Comparison of ENCODE assay signal across 20 cellular contexts in genomic region chr2:135182190-135182589, GRCh38.
"Had no signal": no experiment of that assay in that cellular context is flagged by ENCODE, and none has a peak within 500 bp of the region (broad histone marks: within the 10 kb centered on the region; RNA-seq: fewer than 3 reads in every experiment).

No MANE protein-coding gene starts in this region.

- H3K4me1 Mint-ChIP-seq: central memory CD8-positive, alpha-beta T cell had no signal

- H3K27ac Mint-ChIP-seq: activated naive CD8-positive, alpha-beta T cell; effector memory CD8-positive, alpha-beta T cell had no signal

- H3K27me3 Mint-ChIP-seq: activated naive CD8-positive, alpha-beta T cell; central memory CD8-positive, alpha-beta T cell; effector memory CD8-positive, alpha-beta T cell had no signal

- H3K4me1 ChIP-seq: body of pancreas, parathyroid adenoma, testis, upper lobe of left lung had no signal

- H3K27me3 ChIP-seq: body of pancreas, heart left ventricle, neutrophil, testis, upper lobe of left lung had no signal

- H3K27ac ChIP-seq: body of pancreas, heart left ventricle, neutrophil, parathyroid adenoma, skin epidermis, testis, upper lobe of left lung had no signal

- H3K9me3 ChIP-seq: body of pancreas, neutrophil, testis, upper lobe of left lung had no signal

- H3K9me3 Mint-ChIP-seq: central memory CD8-positive, alpha-beta T cell had no signal

- DNase-seq: activated CD4-positive, alpha-beta T cell treated with anti-CD3 and anti-CD28 coated beads, Interleukin-2, amount 50 U/mL, for 4 hours; activated CD4-positive, CD25-positive, alpha-beta regulatory T cell treated with anti-CD3 and anti-CD28 coated beads, Interleukin-2, amount 50 U/mL, for 72 hours; activated effector memory CD4-positive, alpha-beta T cell treated with Interleukin-2 at 50 U/mL for 16 hours; amniotic stem cell; body of pancreas; cortex of kidney; effector memory CD8-positive, alpha-beta T cell; heart left ventricle; islet precursor cell; stimulated activated CD4-positive, alpha-beta T cell treated with anti-CD3 and anti-CD28 coated beads, Interleukin-4, amount 100 ng/mL, for 24 hours; stimulated activated CD8-positive, alpha-beta memory T cell treated with anti-CD3 and anti-CD28 coated beads, Interleukin-4, amount 100 ng/mL, for 48 hours; stimulated activated naive CD4-positive, alpha-beta T cell treated with Interleukin-2 at 50 U/mL for 16 hours; testis; upper lobe of left lung had no signal

- H3K4me3 ChIP-seq: body of pancreas, heart left ventricle, lung, skin epidermis, testis, upper lobe of left lung had no signal

- ATAC-seq: body of pancreas; effector memory CD8-positive, alpha-beta T cell; heart left ventricle had no signal

- H3K9ac ChIP-seq: parathyroid adenoma had no signal

- H3K4me3 Mint-ChIP-seq: activated naive CD8-positive, alpha-beta T cell; central memory CD8-positive, alpha-beta T cell; effector memory CD8-positive, alpha-beta T cell had no signal
